ENCODE assay signal across 1 cellular context in the genomic region with DNA sequence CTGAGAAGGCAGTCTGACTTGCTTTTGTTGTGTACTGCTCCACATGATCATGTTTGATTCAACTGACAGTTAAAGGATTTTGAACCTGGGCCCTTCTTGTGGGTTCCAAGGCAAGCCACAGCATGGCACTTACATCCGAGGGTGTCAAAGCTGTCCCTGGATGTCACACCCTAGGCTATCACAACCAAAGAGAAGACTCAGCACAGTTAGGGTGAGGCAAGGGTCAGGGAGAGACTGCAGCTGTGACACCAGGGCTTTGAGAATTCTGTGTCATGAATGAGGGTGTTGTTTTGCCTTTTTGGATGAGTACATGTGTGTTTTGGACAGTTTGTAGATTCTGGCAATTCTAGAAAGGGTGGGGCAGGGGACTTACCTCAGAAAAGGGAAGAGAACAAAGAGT.
TF ChIP-seq lines count a peak whose summit lies in the region.

No MANE protein-coding gene starts in this region.

TF ChIP-seq in IMR-90, 13 proteins besides CTCF, POLR2A, EP300 and RAD21 (continued from another document):
- TF ChIP-seq, protein P1, sequence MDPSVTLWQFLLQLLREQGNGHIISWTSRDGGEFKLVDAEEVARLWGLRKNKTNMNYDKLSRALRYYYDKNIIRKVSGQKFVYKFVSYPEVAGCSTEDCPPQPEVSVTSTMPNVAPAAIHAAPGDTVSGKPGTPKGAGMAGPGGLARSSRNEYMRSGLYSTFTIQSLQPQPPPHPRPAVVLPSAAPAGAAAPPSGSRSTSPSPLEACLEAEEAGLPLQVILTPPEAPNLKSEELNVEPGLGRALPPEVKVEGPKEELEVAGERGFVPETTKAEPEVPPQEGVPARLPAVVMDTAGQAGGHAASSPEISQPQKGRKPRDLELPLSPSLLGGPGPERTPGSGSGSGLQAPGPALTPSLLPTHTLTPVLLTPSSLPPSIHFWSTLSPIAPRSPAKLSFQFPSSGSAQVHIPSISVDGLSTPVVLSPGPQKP (IDR thresholded peaks at IDR 0.05; ENCODE audit: borderline replicate concordance, low read depth, low read length), result no peak
- TF ChIP-seq MAZ (IDR thresholded peaks at IDR 0.05; ENCODE audit: borderline replicate concordance, low read depth, low read length), result no peak
- no peak for TF ChIP-seq SMC3 (IDR thresholded peaks at IDR 0.05; ENCODE audit: low read depth, low read length)
- TF ChIP-seq, protein P2, sequence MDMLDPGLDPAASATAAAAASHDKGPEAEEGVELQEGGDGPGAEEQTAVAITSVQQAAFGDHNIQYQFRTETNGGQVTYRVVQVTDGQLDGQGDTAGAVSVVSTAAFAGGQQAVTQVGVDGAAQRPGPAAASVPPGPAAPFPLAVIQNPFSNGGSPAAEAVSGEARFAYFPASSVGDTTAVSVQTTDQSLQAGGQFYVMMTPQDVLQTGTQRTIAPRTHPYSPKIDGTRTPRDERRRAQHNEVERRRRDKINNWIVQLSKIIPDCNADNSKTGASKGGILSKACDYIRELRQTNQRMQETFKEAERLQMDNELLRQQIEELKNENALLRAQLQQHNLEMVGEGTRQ (IDR thresholded peaks at IDR 0.05; ENCODE audit: low read depth, low read length), result no peak
- TF ChIP-seq MXI1 (IDR thresholded peaks at IDR 0.05; ENCODE audit: borderline replicate concordance, low read depth, low read length), result no peak
- no peak for TF ChIP-seq CHD1 (IDR thresholded peaks at IDR 0.05; ENCODE audit: low read depth, low read length)
- no peak for TF ChIP-seq NFE2L2 (IDR thresholded peaks at IDR 0.05; ENCODE audit: low read depth, low read length)
- TF ChIP-seq MAFK (IDR thresholded peaks at IDR 0.05; ENCODE audit: low read depth, low read length), result no peak
- TF ChIP-seq RCOR1 (IDR thresholded peaks at IDR 0.05; ENCODE audit: insufficient replicate concordance, low read length), result no peak
- no peak for TF ChIP-seq CEBPB (IDR thresholded peaks at IDR 0.05; ENCODE audit: low read depth, low read length)
- TF ChIP-seq RFX5 (IDR thresholded peaks at IDR 0.05; ENCODE audit: low read depth, low read length), result no peak
- TF ChIP-seq BHLHE40 (IDR thresholded peaks at IDR 0.05; ENCODE audit: low read depth, low read length), result no peak
